ENCODE assay signal across 8 cellular contexts in the genomic region with DNA sequence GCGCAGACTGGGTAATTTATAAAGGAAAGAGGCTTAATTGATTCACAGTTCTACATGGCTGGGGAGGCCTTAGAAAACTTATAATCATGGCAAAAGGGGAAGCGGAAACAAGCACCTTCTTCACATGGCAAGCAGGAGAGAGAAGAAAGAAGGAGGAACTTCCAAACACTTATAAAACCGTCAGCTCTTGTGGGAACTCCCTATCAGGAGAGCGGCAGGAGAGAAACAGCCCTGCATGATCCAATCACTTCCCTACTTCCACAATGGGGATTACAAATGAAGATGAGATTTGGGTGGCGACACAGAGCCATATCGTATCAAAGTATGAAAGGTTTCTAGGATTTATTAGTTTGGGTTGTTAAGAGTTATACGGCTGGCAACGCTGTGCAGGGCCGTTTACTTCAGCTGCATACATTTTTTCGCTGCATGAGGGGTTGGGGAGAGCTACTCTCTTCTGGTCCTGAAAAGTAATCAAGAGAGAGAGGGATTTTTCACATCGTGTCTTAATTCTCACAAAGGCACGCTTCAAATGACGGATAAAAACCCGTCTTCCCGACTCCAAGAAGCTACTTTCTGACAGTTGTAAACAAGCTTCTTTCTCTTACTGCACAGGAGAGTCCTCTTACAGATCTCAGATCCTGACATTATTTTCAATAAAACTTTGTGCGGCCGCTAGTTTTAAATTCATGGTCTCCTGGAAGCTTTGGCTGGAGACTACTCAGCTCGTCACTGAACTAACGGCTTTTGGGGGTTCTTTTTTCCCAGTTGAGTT. TPM values are rescaled to one million over a fixed set of nuclear protein-coding genes. Genes with fewer than 3 reads are reported as not detected.
A peak's percentile ranks its signal among the peaks of the same experiment; 100 is the strongest.
DNase-seq lines count a peak whose midpoint lies in the region; ATAC-seq and TF ChIP-seq lines count a peak whose summit lies in the region.

No MANE protein-coding gene starts in this region.

- H3K9me3 Mint-ChIP-seq in endothelial cell (ENCODE audit: unreplicated experiment) (no peaks in the 10 kb centered on the region), mesothelial cell of epicardium (no peaks in the 10 kb centered on the region)

- no peaks in the 10 kb centered on the region for H3K36me3 ChIP-seq in SJSA1
- H3K36me3 ChIP-seq in upper lobe of right lung: no peaks in the 10 kb centered on the region

- peaks cover 12% of the 10 kb centered on the region for H3K4me1 Mint-ChIP-seq in endothelial cell (ENCODE audit: unreplicated experiment)
- peaks cover 15% of the 10 kb centered on the region for H3K4me1 Mint-ChIP-seq in mesothelial cell of epicardium

- H3K27me3 Mint-ChIP-seq in endothelial cell (ENCODE audit: unreplicated experiment): peaks cover 8% of the 10 kb centered on the region
- H3K27me3 Mint-ChIP-seq in mesothelial cell of epicardium (ENCODE audit: low read depth): no peaks in the 10 kb centered on the region

- H3K9me3 ChIP-seq in SJSA1 (replicated peaks) (no peaks in the 10 kb centered on the region), upper lobe of right lung (no peaks in the 10 kb centered on the region)

- TF ChIP-seq CTCF in endothelial cell (IDR thresholded peaks at IDR 0.05; ENCODE audit: unreplicated experiment) (no peak), mesothelial cell of epicardium (IDR thresholded peaks at IDR 0.05; ENCODE audit: unreplicated experiment) (no peak), upper lobe of right lung (IDR thresholded peaks at IDR 0.05) (no peak)

- H3K27me3 ChIP-seq in SJSA1 (replicated peaks) (no peaks in the 10 kb centered on the region), upper lobe of right lung (no peaks in the 10 kb centered on the region)

- peak overlapping the region; percentile 74 for H3K27ac ChIP-seq in SJSA1
- H3K27ac ChIP-seq in upper lobe of right lung: peak overlapping the region; percentile 93

- H3K4me3 Mint-ChIP-seq in endothelial cell (ENCODE audit: unreplicated experiment) (peak overlapping the region; percentile 97), mesothelial cell of epicardium (peak overlapping the region; percentile 96)

- H3K4me3 ChIP-seq in SJSA1 (peak overlapping the region; percentile 69), upper lobe of right lung (peak overlapping the region; percentile 78)

- ATAC-seq in GM19025 (IDR thresholded peaks at IDR 0.05; ENCODE audit: low read depth, unreplicated experiment) (peak; percentile 8), HG03196 (IDR thresholded peaks at IDR 0.05; ENCODE audit: unreplicated experiment) (peak; percentile 6), upper lobe of right lung (peak; percentile 56)

- intact Hi-C loops in upper lobe of right lung (cut with DNase I): no loop called here

- H3K4me1 ChIP-seq in SJSA1 (replicated peaks) (peaks cover 8% of the 10 kb centered on the region), upper lobe of right lung (peaks cover 9% of the 10 kb centered on the region)

- H3K36me3 Mint-ChIP-seq in endothelial cell (ENCODE audit: low read depth, unreplicated experiment) (peaks cover 5% of the 10 kb centered on the region), mesothelial cell of epicardium (no peaks in the 10 kb centered on the region)

- H3K27ac Mint-ChIP-seq in endothelial cell (ENCODE audit: unreplicated experiment): peak overlapping the region; percentile 78
- H3K27ac Mint-ChIP-seq in mesothelial cell of epicardium: peak overlapping the region; percentile 98

- DNase-seq in CD1c-positive myeloid dendritic cell (ENCODE audit: extremely low spot score) (peak; percentile 61), SJSA1 (ENCODE audit: low read depth in 1 of 2, low spot score in 2 of 2) (peak in 1 of 2 experiments; percentile 7), endothelial cell (ENCODE audit: low spot score) (no peak), mesothelial cell of epicardium (ENCODE audit: low spot score in 2 of 2, unreplicated experiment in 2 of 2) (no peak), upper lobe of right lung (no peak), NAMALWA (ENCODE audit: low spot score) (no peak)

RNA-seq across cellular contexts. Expression of a gene that starts 0.8 kb away (rescaled TPM):
- total RNA-seq in SJSA1 (2014; rRNA removed; shearing (Covaris generic)): 13.2 and 15.2 TPM in 2 replicates
- 21.6 TPM for total RNA-seq in endothelial cell (ENCODE audit: unreplicated experiment)
- total RNA-seq in mesothelial cell of epicardium: 20.8 to 25.6 TPM (median 23.8 TPM) in 3 replicates
- 19.9 TPM for total RNA-seq in upper lobe of right lung

RNA-seq across cellular contexts. Expression of a gene that starts 24.6 kb away (rescaled TPM):
- not detected in 2 replicates for total RNA-seq in SJSA1 (2014; rRNA removed; shearing (Covaris generic))
- total RNA-seq in endothelial cell (ENCODE audit: unreplicated experiment): not detected
- not detected in 3 replicates for total RNA-seq in mesothelial cell of epicardium
- not detected for total RNA-seq in upper lobe of right lung

RNA-seq across cellular contexts. Expression of a gene that starts 57.5 kb away (rescaled TPM):
- 13.8 and 36.5 TPM in 2 replicates for total RNA-seq in SJSA1 (2014; rRNA removed; shearing (Covaris generic))
- total RNA-seq in endothelial cell (ENCODE audit: unreplicated experiment): 29.0 TPM
- 33.1 to 35.8 TPM (median 33.5 TPM) in 3 replicates for total RNA-seq in mesothelial cell of epicardium
- total RNA-seq in upper lobe of right lung: 30.8 TPM

Comparison
In these comparisons a context has a peak if more than half of its experiments do, and no peak if none do; other contexts are left out.
1. ATAC-seq: peak in every context shown above with its lines; median percentile 56 in upper lobe of right lung; 8 in GM19025; 6 in HG03196.